15 cellular contexts compared by ENCODE assay signal in the genomic region with DNA sequence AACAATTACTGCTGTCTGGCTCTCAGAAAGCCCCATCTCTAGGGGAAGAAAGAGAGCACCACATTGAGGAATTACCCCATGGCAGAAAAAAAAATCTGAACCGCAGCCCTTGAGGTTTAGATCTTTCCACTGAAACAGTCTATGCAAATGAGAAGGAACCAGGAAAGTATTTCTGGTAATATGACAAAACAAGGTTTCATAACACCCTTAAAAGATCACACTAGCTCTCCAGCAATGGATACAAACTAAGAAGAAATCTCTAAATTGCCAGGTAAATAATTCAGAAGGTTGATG.
DNase-seq lines count a peak whose midpoint lies in the region; ATAC-seq and TF ChIP-seq lines count a peak whose summit lies in the region.
"Had no signal": no experiment of that assay in that cellular context is flagged by ENCODE, and none has a peak within 500 bp of the region (broad histone marks: within the 10 kb centered on the region; RNA-seq: fewer than 3 reads in every experiment).

No MANE protein-coding gene starts in this region.

- 72 to 92% (median 84%) methylated on average over 1 of the region's 1 CpG for WGBS in spleen, 5 donors
- WGBS in tibial nerve, 2 donors, result 91 to 95% methylated on average over 1 of the region's 1 CpG
- WGBS in thyroid gland, 2 donors, result 93% methylated on average over 1 of the region's 1 CpG

- H3K27me3 ChIP-seq in KMS-11 (ENCODE audit: insufficient read depth, low read depth) (no peaks in the 10 kb centered on the region), spleen (replicated peaks in 1 of 7) (no peaks in the 10 kb centered on the region), tibial nerve (no peaks in the 10 kb centered on the region), thyroid gland (no peaks in the 10 kb centered on the region)

- H3K79me2 ChIP-seq in KMS-11 (ENCODE audit: insufficient read depth, low read depth), result no peaks in the 10 kb centered on the region

- peak; percentile 63 for ATAC-seq in GM18873 (IDR thresholded peaks at IDR 0.05; ENCODE audit: low FRiP score, unreplicated experiment)
- ATAC-seq in GM21619 (IDR thresholded peaks at IDR 0.05; ENCODE audit: unreplicated experiment), result peak; percentile 71
- peak; percentile 68 for ATAC-seq in HG03045 (IDR thresholded peaks at IDR 0.05; ENCODE audit: unreplicated experiment)
- ATAC-seq: lower lobe of right lung, Panc1 had no signal

- H3K4me1 ChIP-seq in KMS-11 (ENCODE audit: low read depth, poor library complexity, severe bottlenecking), result peaks cover 29% of the 10 kb centered on the region
- no peaks in the 10 kb centered on the region for H3K4me1 ChIP-seq in spleen
- H3K4me1 ChIP-seq in tibial nerve, result no peaks in the 10 kb centered on the region
- H3K4me1 ChIP-seq in thyroid gland, result no peaks in the 10 kb centered on the region
- H3K4me1 ChIP-seq: lower lobe of right lung had no signal

- intact Hi-C loops in spleen (cut with DNase I; ENCODE audit: low total_unique reads) (no loop called here), thyroid gland (cut with DNase I) (loop anchor here (2.0 kb wide), 1 partner anchor 29 kb away; no protein-coding TSS in a partner anchor)

- H3K4me3 ChIP-seq in KMS-11 (IDR thresholded peaks at IDR 0.05; ENCODE audit: insufficient read depth, low read depth, low read length) (no peak overlapping the region), spleen (no peak overlapping the region), tibial nerve (no peak overlapping the region), thyroid gland (replicated peaks in 1 of 3) (no peak overlapping the region)
- H3K4me3 ChIP-seq: lower lobe of right lung had no signal

- 0 out of 2 replicates have a peak overlapping the region, but pooled peaks have one; percentile 2 for H2AFZ ChIP-seq in KMS-11 (ENCODE audit: low read depth)

- DNase-seq in spleen (no peak), tibial nerve (ENCODE audit: low spot score in 2 of 2) (no peak), thyroid gland (no peak)
- DNase-seq in activated effector memory CD4-positive, alpha-beta T cell treated with anti-CD3 and anti-CD28 coated beads, Interleukin-2, amount 50 U/mL, for 16 hours, result no peak
- DNase-seq: activated CD4-positive, CD25-positive, alpha-beta regulatory T cell treated with anti-CD3 and anti-CD28 coated beads, Interleukin-2, amount 50 U/mL, for 72 hours; activated T-cell treated with anti-CD3 and anti-CD28 coated beads, Interleukin-2, amount 50 U/mL, for 1 hour; IMR-90; lower lobe of right lung; NCI-H1436; NCI-H510A treated with DMSO at 0.1 percent for 48 hours had no signal

- TF ChIP-seq POLR2A in spleen (IDR thresholded peaks at IDR 0.05) (no peak), tibial nerve (IDR thresholded peaks at IDR 0.05) (no peak), thyroid gland (IDR thresholded peaks at IDR 0.05) (no peak)

- peaks cover 0 to 88% (median 60%) of the 10 kb centered on the region in 8 donors for H3K9me3 ChIP-seq in spleen
- H3K9me3 ChIP-seq in tibial nerve, result peaks cover 0 to 65% (median 11%) of the 10 kb centered on the region in 4 donors
- no peaks in the 10 kb centered on the region for H3K9me3 ChIP-seq in thyroid gland

- H3K4me2 ChIP-seq in KMS-11, result peak overlapping the region; percentile 41; the same call in 1 of the 2 replicates

- H3K9ac ChIP-seq in KMS-11, result no peak overlapping the region

- no peak for TF ChIP-seq EP300 in tibial nerve (IDR thresholded peaks at IDR 0.05)

- H4K20me1 ChIP-seq in KMS-11 (ENCODE audit: insufficient read depth), result no peaks in the 10 kb centered on the region

- TF ChIP-seq CTCF in KMS-11 (conservative IDR thresholded peaks at IDR 0.05; ENCODE audit: low read depth, low read length) (no peak), spleen (IDR thresholded peaks at IDR 0.05 in 8 of 11, conservative IDR thresholded peaks at IDR 0.05 in 3 of 11) (no peak), tibial nerve (IDR thresholded peaks at IDR 0.05) (no peak), thyroid gland (IDR thresholded peaks at IDR 0.05) (no peak)

- peak overlapping the region; percentile 51 for H3K27ac ChIP-seq in KMS-11
- no peak overlapping the region for H3K27ac ChIP-seq in spleen
- no peak overlapping the region for H3K27ac ChIP-seq in tibial nerve
- no peak overlapping the region for H3K27ac ChIP-seq in thyroid gland
- H3K27ac ChIP-seq: lower lobe of right lung had no signal

- H3K36me3 ChIP-seq in KMS-11 (ENCODE audit: insufficient read depth), result no peaks in the 10 kb centered on the region
- H3K36me3 ChIP-seq in spleen, result no peaks in the 10 kb centered on the region
- peaks cover 0 to 5% (median 0%) of the 10 kb centered on the region in 3 donors for H3K36me3 ChIP-seq in tibial nerve
- no peaks in the 10 kb centered on the region for H3K36me3 ChIP-seq in thyroid gland
- H3K36me3 ChIP-seq: lower lobe of right lung had no signal
